ENCODE assay signal across 23 cellular contexts in the genomic region with DNA sequence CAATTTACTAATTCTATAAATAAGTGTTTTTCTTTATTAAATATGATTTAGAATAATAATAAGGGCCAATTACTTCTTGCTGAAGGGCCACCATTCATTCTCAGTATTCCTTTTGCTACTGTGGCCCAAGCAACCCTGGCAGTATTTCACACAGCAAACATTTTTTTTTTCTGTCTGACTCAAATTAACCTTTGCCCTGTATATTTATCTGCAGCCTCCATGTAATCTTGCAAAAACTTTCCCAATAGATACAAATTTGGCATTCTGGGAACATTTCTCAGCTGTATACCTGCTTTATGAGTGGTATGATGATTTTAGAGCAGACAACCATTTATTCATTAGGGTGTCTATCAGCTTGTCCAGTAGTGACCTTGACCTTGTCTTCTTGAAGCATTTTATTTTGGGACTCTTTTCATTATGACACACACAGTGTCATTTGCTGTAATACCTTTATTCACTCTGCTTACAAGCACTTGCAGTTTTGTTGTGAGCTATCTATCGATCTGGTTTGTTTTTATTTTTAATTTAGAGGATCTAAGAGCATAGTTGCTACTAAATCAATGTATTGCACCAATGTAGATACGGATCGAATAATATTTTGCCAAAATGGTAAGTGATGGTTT.
DNase-seq lines count a peak whose midpoint lies in the region; ATAC-seq and TF ChIP-seq lines count a peak whose summit lies in the region.
"Had no signal": no experiment of that assay in that cellular context is flagged by ENCODE, and none has a peak within 500 bp of the region (broad histone marks: within the 10 kb centered on the region; RNA-seq: fewer than 3 reads in every experiment).

No MANE protein-coding gene starts in this region.

- TF ChIP-seq POLR2A in right lobe of liver (IDR thresholded peaks at IDR 0.05), result no peak

- WGBS in right lobe of liver (ENCODE audit: insufficient coverage, low coverage, low lambda C conversion rate, missing lambda C conversion rate), result 33% methylated on average over 3 of the region's 3 CpGs

- H3K36me3 ChIP-seq in right lobe of liver (no peaks in the 10 kb centered on the region), tibial artery (no peaks in the 10 kb centered on the region)

- H3K4me1 ChIP-seq in right lobe of liver (peaks cover 0 to 29% (median 10%) of the 10 kb centered on the region in 4 donors), tibial artery (peaks cover 0 to 65% (median 22%) of the 10 kb centered on the region in 4 donors)

- intact Hi-C loops in right lobe of liver (cut with DNase I), result no loop called here
- intact Hi-C loops in tibial artery (cut with DNase I; ENCODE audit: low total_unique reads), result no loop called here

- no peak for TF ChIP-seq CTCF in right lobe of liver (IDR thresholded peaks at IDR 0.05)
- no peak for TF ChIP-seq CTCF in tibial artery (IDR thresholded peaks at IDR 0.05)
- TF ChIP-seq CTCF in GM10266 (IDR thresholded peaks at IDR 0.05; ENCODE audit: control insufficient read depth, insufficient read depth, low read depth, missing control alignments), result no peak

- H3K4me3 ChIP-seq in right lobe of liver, result no peak overlapping the region
- no peak overlapping the region for H3K4me3 ChIP-seq in tibial artery
- H3K4me3 ChIP-seq: GM12878 had no signal

- H3K9me3 ChIP-seq in right lobe of liver (no peaks in the 10 kb centered on the region), tibial artery (no peaks in the 10 kb centered on the region)

- no peak overlapping the region for H3K27ac ChIP-seq in right lobe of liver
- peak overlapping the region; percentile 65 to 69 for H3K27ac ChIP-seq in tibial artery

- DNase-seq in amniotic epithelial cell (ENCODE audit: low read depth) (peak; percentile 51), fibroblast of peridontal ligament (ENCODE audit: extremely low read depth) (peak; percentile 35), right lobe of liver (no peak), tibial artery (no peak), GM10266 (ENCODE audit: extremely low spot score) (no peak), SK-N-DZ (ENCODE audit: low spot score) (no peak)
- DNase-seq: C1 segment of cervical spinal cord; CD4-positive, alpha-beta memory T cell; COR-L47; DMS53; KBM-7; MV-4-11; NCI-H1105; NCI-H1436 treated with DMSO at 0.1 percent for 48 hours; NCI-H187 treated with DMSO at 0.1 percent for 48 hours; NCI-H446; NCI-H524 treated with DMSO at 0.1 percent for 48 hours; NCI-H774 had no signal

- no peaks in the 10 kb centered on the region for H3K27me3 ChIP-seq in right lobe of liver
- no peaks in the 10 kb centered on the region for H3K27me3 ChIP-seq in tibial artery

- ATAC-seq in right lobe of liver (peak; percentile 82 to 88 (median 84)), HG03520 (IDR thresholded peaks at IDR 0.05; ENCODE audit: unreplicated experiment) (no peak), HG02970 (IDR thresholded peaks at IDR 0.05; ENCODE audit: low FRiP score, unreplicated experiment) (no peak)
- ATAC-seq: GM12878, HCT116, SK-N-SH treated with all-trans-retinoic acid at 6 μM for 48 hours had no signal

Comparison
In these comparisons a context has a peak if more than half of its experiments do, and no peak if none do; other contexts are left out.
1. DNase-seq: peak in amniotic epithelial cell (single experiment) and fibroblast of peridontal ligament (single experiment); none in right lobe of liver (0 of 3), tibial artery (0 of 2), GM10266 (single experiment) and SK-N-DZ (single experiment).
2. ATAC-seq: peak in right lobe of liver (4 of 4); none in HG03520 (single experiment) and HG02970 (single experiment).
3. H3K27ac ChIP-seq: peak in tibial artery (2 of 2); none in right lobe of liver (0 of 3).